Comparison of ENCODE assay signal across 8 cellular contexts in genomic region chr19:12783849-12784393, GRCh38. TPM values are rescaled to one million over a fixed set of nuclear protein-coding genes. Genes with fewer than 3 reads are reported as not detected.
A peak's percentile ranks its signal among the peaks of the same experiment; 100 is the strongest.
DNase-seq lines count a peak whose midpoint lies in the region; ATAC-seq and TF ChIP-seq lines count a peak whose summit lies in the region.

No MANE protein-coding gene starts in this region.

- H3K9me3 Mint-ChIP-seq in nephron, result no peaks in the 10 kb centered on the region

- peaks cover 47% of the 10 kb centered on the region for H3K79me2 ChIP-seq in PC-9 (ENCODE audit: low read depth)
- no peaks in the 10 kb centered on the region for H3K79me2 ChIP-seq in MM.1S (ENCODE audit: low read length)

- DNase-seq in PC-9, result peak; percentile 94
- DNase-seq in epithelial cell of esophagus (ENCODE audit: low read depth), result peak; percentile 82
- DNase-seq in SW 1271 (lab: John Stamatoyannopoulos, UW), result no peak
- DNase-seq in 8988T, result no peak
- no peak for DNase-seq in MM.1S

- H2AFZ ChIP-seq in PC-9 (no peak overlapping the region), MM.1S (ENCODE audit: low read length) (no peak overlapping the region)

- ATAC-seq in GM18861 (IDR thresholded peaks at IDR 0.05; ENCODE audit: unreplicated experiment), result no peak

- H3K4me3 ChIP-seq in BLaER1, result peak overlapping the region; percentile 73
- peak overlapping the region; percentile 65; the same call in 1 of the 2 replicates for H3K4me3 ChIP-seq in PC-9
- H3K4me3 ChIP-seq in epithelial cell of esophagus (ENCODE audit: low read length), result no peak overlapping the region
- no peak overlapping the region for H3K4me3 ChIP-seq in MM.1S (ENCODE audit: low read length)

- BruUV-seq in PC-9 (replicated peaks; lab: Mats Ljungman, UMichigan), result no TSS peak

- H3K27ac Mint-ChIP-seq in nephron, result peak overlapping the region in 1 of 3 experiments; percentile 85

- peak overlapping the region; percentile 85 for H3K9ac ChIP-seq in BLaER1
- H3K9ac ChIP-seq in MM.1S (ENCODE audit: low read length), result no peak overlapping the region

- H3K36me3 ChIP-seq in BLaER1 (no peaks in the 10 kb centered on the region), PC-9 (ENCODE audit: low read depth) (no peaks in the 10 kb centered on the region), MM.1S (replicated peaks; ENCODE audit: insufficient read depth, low read length) (no peaks in the 10 kb centered on the region)

- peaks cover 29% of the 10 kb centered on the region for H3K4me1 Mint-ChIP-seq in nephron

- CTCF ChIA-PET in PC-9 (lab: Charles Lee), result no interaction called here

- H4K20me1 ChIP-seq in BLaER1 (no peaks in the 10 kb centered on the region), PC-9 (ENCODE audit: insufficient read depth) (no peaks in the 10 kb centered on the region), MM.1S (ENCODE audit: insufficient read depth, low read length) (no peaks in the 10 kb centered on the region)

- peak overlapping the region; percentile 98 for H3K4me2 ChIP-seq in BLaER1
- H3K4me2 ChIP-seq in PC-9, result peak overlapping the region; percentile 91
- no peak overlapping the region for H3K4me2 ChIP-seq in MM.1S (ENCODE audit: low read depth, low read length)

- TF ChIP-seq CTCF in PC-9 (conservative IDR thresholded peaks at IDR 0.05) (no peak), epithelial cell of esophagus (IDR thresholded peaks at IDR 0.05; ENCODE audit: insufficient read depth, low read depth, low read length, missing control alignments) (no peak), nephron (IDR thresholded peaks at IDR 0.05; ENCODE audit: unreplicated experiment in 3 of 3) (no peak), MM.1S (IDR thresholded peaks at IDR 0.05; ENCODE audit: low read length) (no peak)

- H3K4me3 Mint-ChIP-seq in nephron, result peak overlapping the region; percentile 73 to 83 (median 81)

- no peaks in the 10 kb centered on the region for H3K36me3 Mint-ChIP-seq in nephron (ENCODE audit: low read depth)

- H3K27me3 ChIP-seq in BLaER1 (no peaks in the 10 kb centered on the region), PC-9 (ENCODE audit: insufficient read depth, low read depth) (no peaks in the 10 kb centered on the region), MM.1S (replicated peaks; ENCODE audit: insufficient read depth, low read length) (no peaks in the 10 kb centered on the region)

- no peaks in the 10 kb centered on the region for H3K9me3 ChIP-seq in BLaER1
- no peaks in the 10 kb centered on the region for H3K9me3 ChIP-seq in PC-9 (ENCODE audit: insufficient read depth, low read depth)
- no peaks in the 10 kb centered on the region for H3K9me3 ChIP-seq in MM.1S (replicated peaks; ENCODE audit: insufficient read depth, low read length)

- H3K27me3 Mint-ChIP-seq in nephron (ENCODE audit: low read depth), result no peaks in the 10 kb centered on the region

- intact Hi-C loops in PC-9 (cut with micrococcal nuclease; ENCODE audit: unreplicated experiment), result loop anchor here (10.0 kb wide), 1 partner anchor 1061 kb away; no protein-coding TSS in a partner anchor

- H3K9me2 ChIP-seq in PC-9 (ENCODE audit: insufficient read depth) (no peaks in the 10 kb centered on the region), MM.1S (replicated peaks; ENCODE audit: insufficient read depth, low read length) (no peaks in the 10 kb centered on the region)

- H3F3A ChIP-seq in PC-9 (ENCODE audit: insufficient read depth, low read depth), result peaks cover 79% of the 10 kb centered on the region
- H3F3A ChIP-seq in MM.1S (ENCODE audit: insufficient read depth, low read length), result peaks cover 22% of the 10 kb centered on the region

- H3K4me1 ChIP-seq in BLaER1, result peaks cover 90% of the 10 kb centered on the region
- peaks cover 85% of the 10 kb centered on the region for H3K4me1 ChIP-seq in PC-9 (replicated peaks; ENCODE audit: insufficient read depth)
- peaks cover 15% of the 10 kb centered on the region for H3K4me1 ChIP-seq in MM.1S (ENCODE audit: low read length)

- H3K27ac ChIP-seq in BLaER1 (peak overlapping the region; percentile 95), PC-9 (peak overlapping the region; percentile 86), MM.1S (ENCODE audit: low read length) (no peak overlapping the region)

- POLR2A ChIA-PET in PC-9 (lab: Charles Lee; ENCODE audit: unreplicated experiment), result interaction anchor here (0.5 kb wide), 1 partner anchor 88 kb away, joined by 3 read pairs; no protein-coding TSS in a partner anchor

RNA-seq across cellular contexts. Expression of gene JUNB, which starts 7.4 kb away (rescaled TPM):
- total RNA-seq in PC-9 (2021), result 70.7 and 87.0 TPM in 2 replicates

RNA-seq across cellular contexts. Expression of gene HOOK2, which starts 8.6 kb away (rescaled TPM):
- 109 and 127 TPM in 2 replicates for total RNA-seq in PC-9 (2021)

RNA-seq across cellular contexts. Expression of gene PRDX2, which starts 17.7 kb away (rescaled TPM):
- 268 and 271 TPM in 2 replicates for total RNA-seq in PC-9 (2021)

RNA-seq across cellular contexts. Expression of gene THSD8, which starts 17.9 kb away (rescaled TPM):
- 28.8 and 30.0 TPM in 2 replicates for total RNA-seq in PC-9 (2021)

RNA-seq across cellular contexts. Expression of gene RNASEH2A, which starts 22.5 kb away (rescaled TPM):
- total RNA-seq in PC-9 (2021), result 38.6 and 60.4 TPM in 2 replicates

Comparison
In these comparisons a context has a peak if more than half of its experiments do, and no peak if none do; other contexts are left out.
1. H3K4me3 ChIP-seq: peak in BLaER1 (single experiment) and PC-9 (single experiment); none in epithelial cell of esophagus (single experiment) and MM.1S (single experiment).
2. DNase-seq: peak in PC-9 (2 of 2) and epithelial cell of esophagus (single experiment); none in SW 1271 (0 of 2), 8988T (single experiment) and MM.1S (single experiment).